In genomic region chr13:34162545-34162936, GRCh38 we compare ENCODE assay signal across 10 cellular contexts.
A peak's percentile ranks its signal among the peaks of the same experiment; 100 is the strongest.
DNase-seq lines count a peak whose midpoint lies in the region; ATAC-seq and TF ChIP-seq lines count a peak whose summit lies in the region.
"Had no signal": no experiment of that assay in that cellular context is flagged by ENCODE, and none has a peak within 500 bp of the region (broad histone marks: within the 10 kb centered on the region; RNA-seq: fewer than 3 reads in every experiment).

No MANE protein-coding gene starts in this region.

- no peak overlapping the region for H3K4me3 ChIP-seq in GM23338
- no peak overlapping the region for H3K4me3 ChIP-seq in astrocyte of the spinal cord (ENCODE audit: low read depth, low read length)
- peak overlapping the region; percentile 5 to 55 (median 35) for H3K4me3 ChIP-seq in subcutaneous abdominal adipose tissue (ENCODE audit: low read depth in 1 of 5, low read length in 5 of 5)

- no peaks in the 10 kb centered on the region for H3K9me3 ChIP-seq in subcutaneous abdominal adipose tissue (ENCODE audit: control insufficient read depth in 5 of 5, low read length in 5 of 5)

- H3K27ac ChIP-seq in GM23338 (ENCODE audit: low read depth) (no peak overlapping the region), layer of hippocampus (ENCODE audit: low read depth, low read length) (peak overlapping the region; percentile 25), subcutaneous abdominal adipose tissue (ENCODE audit: low read depth, low read length) (peak overlapping the region; percentile 42)

- H3K9me2 ChIP-seq in GM23338 (ENCODE audit: insufficient read depth), result no peaks in the 10 kb centered on the region

- TF ChIP-seq CTCF in GM23338 (conservative IDR thresholded peaks at IDR 0.05; ENCODE audit: low read depth in 2 of 2) (no peak), astrocyte of the spinal cord (IDR thresholded peaks at IDR 0.05; ENCODE audit: low read depth, low read length) (no peak)

- no peak for ATAC-seq in GM23338
- no peak for ATAC-seq in GM21367 (IDR thresholded peaks at IDR 0.05; ENCODE audit: unreplicated experiment)
- ATAC-seq in GM19467 (IDR thresholded peaks at IDR 0.05; ENCODE audit: unreplicated experiment), result no peak
- ATAC-seq in HG03196 (IDR thresholded peaks at IDR 0.05; ENCODE audit: unreplicated experiment), result no peak
- no peak for ATAC-seq in GM18519 (IDR thresholded peaks at IDR 0.05; ENCODE audit: low FRiP score, unreplicated experiment)
- ATAC-seq: activated CD4-positive, CD25-positive, alpha-beta regulatory T cell treated with anti-CD3 and anti-CD28 coated beads, Interleukin-2, amount 50 U/mL, for 24 hours; stimulated activated naive CD8-positive, alpha-beta T cell treated with anti-CD3 and anti-CD28 coated beads, Interleukin-15, Interleukin-2, amounts not matched to agents 100 U/mL and 50 U/mL, for 24 hours had no signal

- no peaks in the 10 kb centered on the region for H3K79me2 ChIP-seq in GM23338 (replicated peaks; ENCODE audit: insufficient read depth)

- H3K4me1 ChIP-seq in GM23338 (ENCODE audit: insufficient read depth), result peaks cover 9% of the 10 kb centered on the region
- peaks cover 3 to 18% (median 15%) of the 10 kb centered on the region in 5 donors for H3K4me1 ChIP-seq in subcutaneous abdominal adipose tissue (ENCODE audit: control insufficient read depth in 5 of 5, insufficient read depth in 5 of 5, low read length in 5 of 5)

- no peaks in the 10 kb centered on the region for H3F3A ChIP-seq in GM23338 (replicated peaks; ENCODE audit: low read depth)

- H3K9ac ChIP-seq in subcutaneous abdominal adipose tissue (ENCODE audit: low read length in 5 of 5), result peak overlapping the region in 1 of 5 donors; percentile 56

- H3K27me3 ChIP-seq in GM23338 (ENCODE audit: insufficient read depth) (no peaks in the 10 kb centered on the region), layer of hippocampus (ENCODE audit: control insufficient read depth, insufficient read depth, low read length) (no peaks in the 10 kb centered on the region), subcutaneous abdominal adipose tissue (ENCODE audit: control insufficient read depth in 5 of 5, insufficient read depth in 4 of 5, low read length in 5 of 5) (no peaks in the 10 kb centered on the region)

- no peaks in the 10 kb centered on the region for H3K27me3 Mint-ChIP-seq in GM23338 (ENCODE audit: insufficient read depth, low read depth, poor library complexity)

- H3K36me3 ChIP-seq in GM23338 (ENCODE audit: insufficient read depth) (no peaks in the 10 kb centered on the region), subcutaneous abdominal adipose tissue (ENCODE audit: control insufficient read depth in 5 of 5, insufficient read depth in 5 of 5, low read length in 5 of 5) (no peaks in the 10 kb centered on the region)

- peak overlapping the region; percentile 74; the same call in 1 of the 2 replicates for H2AFZ ChIP-seq in GM23338

- no peaks in the 10 kb centered on the region for H3K9me3 Mint-ChIP-seq in GM23338

- H3K4me1 Mint-ChIP-seq in GM23338, result peaks cover 14% of the 10 kb centered on the region; the same call in 2 of the 3 replicates

- H3K27ac Mint-ChIP-seq in GM23338, result no peak overlapping the region

- in situ Hi-C loops in astrocyte of the spinal cord (cut with HindIII; ENCODE audit: low sequenced_read_pairs), result no loop called here

- no peak overlapping the region for H3K4me3 Mint-ChIP-seq in GM23338

- no peak overlapping the region for H3K4me2 ChIP-seq in GM23338

- no peaks in the 10 kb centered on the region for H3K36me3 Mint-ChIP-seq in GM23338 (ENCODE audit: low read depth)

- H4K20me1 ChIP-seq in GM23338 (replicated peaks; ENCODE audit: insufficient read depth), result no peaks in the 10 kb centered on the region

- DNase-seq in GM23338 (ENCODE audit: low spot score), result no peak
- DNase-seq in astrocyte of the spinal cord (ENCODE audit: low read depth, low spot score), result peak; percentile 80
- DNase-seq: stimulated activated naive CD8-positive, alpha-beta T cell treated with anti-CD3 and anti-CD28 coated beads, Interleukin-15, Interleukin-2, amounts not matched to agents 100 U/mL and 50 U/mL, for 24 hours had no signal

TF ChIP-seq in GM23338, 12 proteins besides CTCF, POLR2A, EP300 and RAD21 (continues in another document):
- TF ChIP-seq POLR2AphosphoS5 (IDR thresholded peaks at IDR 0.05; ENCODE audit: low read depth) (no peak), NANOG (IDR thresholded peaks at IDR 0.05; ENCODE audit: borderline replicate concordance) (no peak), STAT1 (IDR thresholded peaks at IDR 0.05; ENCODE audit: unreplicated experiment) (no peak), ZNF114 (CRISPR knock-in tag; IDR thresholded peaks at IDR 0.05) (no peak), REST (IDR thresholded peaks at IDR 0.05; ENCODE audit: unreplicated experiment) (no peak), ETS1 (IDR thresholded peaks at IDR 0.05) (no peak), CREB1 (CRISPR knock-in tag; IDR thresholded peaks at IDR 0.05; ENCODE audit: low read depth) (no peak), EZH2phosphoT487 (IDR thresholded peaks at IDR 0.05; ENCODE audit: unreplicated experiment) (no peak), EZH2 (IDR thresholded peaks at IDR 0.05; ENCODE audit: low read depth, unreplicated experiment) (no peak)

Comparison
In these comparisons a context has a peak if more than half of its experiments do, and no peak if none do; other contexts are left out.
1. H3K4me3 ChIP-seq: peak in subcutaneous abdominal adipose tissue (5 of 5); none in GM23338 (single experiment) and astrocyte of the spinal cord (single experiment).